Comparison of ENCODE assay signal across 14 cellular contexts in genomic region chr9:115291841-115292240, GRCh38.
DNase-seq lines count a peak whose midpoint lies in the region; ATAC-seq, FAIRE-seq and TF ChIP-seq lines count a peak whose summit lies in the region.
"Had no signal": no experiment of that assay in that cellular context is flagged by ENCODE, and none has a peak within 500 bp of the region (broad histone marks: within the 10 kb centered on the region; RNA-seq: fewer than 3 reads in every experiment).

No MANE protein-coding gene starts in this region.

- DNase-seq in EL (peak; percentile 8), RWPE2 (ENCODE audit: low spot score) (no peak), fibroblast of mammary gland (ENCODE audit: low read depth) (peak; percentile 28), osteoblast (ENCODE audit: insufficient read length, low spot score, missing footprints) (no peak), HTR-8/SVneo (ENCODE audit: insufficient read length, low spot score) (no peak)
- DNase-seq in CD8-positive, alpha-beta T cell: no peak
- no peak for DNase-seq in activated naive CD4-positive, alpha-beta T cell treated with anti-CD3 and anti-CD28 coated beads, Interleukin-2, amount 10 ng/mL, durations not matched to agents 7 days and 5 days
- DNase-seq: activated CD4-positive, alpha-beta T cell treated with anti-CD3 and anti-CD28 coated beads for 1 hour; NCI-H774 had no signal

- no peak for TF ChIP-seq CTCF in RWPE2 (IDR thresholded peaks at IDR 0.05; ENCODE audit: poor library complexity, severe bottlenecking)
- TF ChIP-seq CTCF in fibroblast of mammary gland (conservative IDR thresholded peaks at IDR 0.05; ENCODE audit: control insufficient read depth, insufficient read depth, low read depth, low read length): no peak
- no peak for TF ChIP-seq CTCF in osteoblast (IDR thresholded peaks at IDR 0.05; ENCODE audit: extremely low read depth, low read depth, low read length)
- no peak for TF ChIP-seq CTCF in CD8-positive, alpha-beta T cell (IDR thresholded peaks at IDR 0.05)

- no peaks in the 10 kb centered on the region for H4K20me1 ChIP-seq in osteoblast (ENCODE audit: insufficient read depth, low read length)

- POLR2A ChIA-PET in CD8-positive, alpha-beta T cell (lab: Charles Lee): no interaction called here

- H3K4me3 Mint-ChIP-seq in CD8-positive, alpha-beta T cell: no peak overlapping the region
- no peak overlapping the region for H3K4me3 Mint-ChIP-seq in activated naive CD4-positive, alpha-beta T cell treated with anti-CD3 and anti-CD28 coated beads, Interleukin-2, amount 10 ng/mL, durations not matched to agents 7 days and 5 days
- H3K4me3 Mint-ChIP-seq: brain had no signal

- no peak overlapping the region for H3K27ac Mint-ChIP-seq in CD8-positive, alpha-beta T cell
- H3K27ac Mint-ChIP-seq in activated naive CD4-positive, alpha-beta T cell treated with anti-CD3 and anti-CD28 coated beads, Interleukin-2, amount 10 ng/mL, durations not matched to agents 7 days and 5 days: no peak overlapping the region

- no peak overlapping the region for H3K4me3 ChIP-seq in RWPE2 (ENCODE audit: severe bottlenecking)
- H3K4me3 ChIP-seq in fibroblast of mammary gland (ENCODE audit: control insufficient read depth, low read depth, low read length): no peak overlapping the region
- H3K4me3 ChIP-seq in osteoblast (ENCODE audit: insufficient read depth, low read length): no peak overlapping the region
- no peak overlapping the region for H3K4me3 ChIP-seq in CD8-positive, alpha-beta T cell (ENCODE audit: low read depth, low read length)

- CTCF ChIA-PET in CD8-positive, alpha-beta T cell (lab: Charles Lee): no interaction called here
- CTCF ChIA-PET in activated naive CD4-positive, alpha-beta T cell treated with anti-CD3 and anti-CD28 coated beads, Interleukin-2, amount 10 ng/mL, durations not matched to agents 7 days and 5 days (lab: Charles Lee): no interaction called here

- no peaks in the 10 kb centered on the region for H3K9me3 Mint-ChIP-seq in CD8-positive, alpha-beta T cell
- H3K9me3 Mint-ChIP-seq in activated naive CD4-positive, alpha-beta T cell treated with anti-CD3 and anti-CD28 coated beads, Interleukin-2, amount 10 ng/mL, durations not matched to agents 7 days and 5 days: no peaks in the 10 kb centered on the region
- H3K9me3 Mint-ChIP-seq: brain had no signal

- H2AFZ ChIP-seq in osteoblast (ENCODE audit: low read length): no peak overlapping the region
- H2AFZ ChIP-seq: parathyroid adenoma had no signal

- H3K4me1 ChIP-seq in RWPE2 (ENCODE audit: insufficient read depth, poor library complexity, severe bottlenecking) (peaks cover 9% of the 10 kb centered on the region), osteoblast (ENCODE audit: insufficient read depth, low read length) (peaks cover 30% of the 10 kb centered on the region)
- H3K4me1 ChIP-seq in CD8-positive, alpha-beta T cell (ENCODE audit: insufficient read depth, low read length): no peaks in the 10 kb centered on the region
- H3K4me1 ChIP-seq: parathyroid adenoma had no signal

- H3K4me1 Mint-ChIP-seq in CD8-positive, alpha-beta T cell (ENCODE audit: low read depth): no peaks in the 10 kb centered on the region
- H3K4me1 Mint-ChIP-seq in activated naive CD4-positive, alpha-beta T cell treated with anti-CD3 and anti-CD28 coated beads, Interleukin-2, amount 10 ng/mL, durations not matched to agents 7 days and 5 days: no peaks in the 10 kb centered on the region

- no peaks in the 10 kb centered on the region for H3K79me2 ChIP-seq in osteoblast (ENCODE audit: insufficient read depth, low read length)
- H3K79me2 ChIP-seq: parathyroid adenoma had no signal

- H3K27me3 ChIP-seq in RWPE2 (ENCODE audit: insufficient read depth, poor library complexity, severe bottlenecking) (no peaks in the 10 kb centered on the region), osteoblast (ENCODE audit: insufficient read depth, low read length) (no peaks in the 10 kb centered on the region)
- H3K27me3 ChIP-seq in CD8-positive, alpha-beta T cell (ENCODE audit: insufficient read depth, low read length): no peaks in the 10 kb centered on the region

- no peaks in the 10 kb centered on the region for H3K27me3 Mint-ChIP-seq in CD8-positive, alpha-beta T cell (ENCODE audit: low read depth)
- H3K27me3 Mint-ChIP-seq in activated naive CD4-positive, alpha-beta T cell treated with anti-CD3 and anti-CD28 coated beads, Interleukin-2, amount 10 ng/mL, durations not matched to agents 7 days and 5 days: peaks cover 4% of the 10 kb centered on the region
- H3K27me3 Mint-ChIP-seq: brain had no signal

- ATAC-seq in RWPE2 (ENCODE audit: low read depth): peak; percentile 84
- ATAC-seq in CD8-positive, alpha-beta T cell: no peak
- no peak for ATAC-seq in HG02970 (IDR thresholded peaks at IDR 0.05; ENCODE audit: low FRiP score, unreplicated experiment)

- H3K9me3 ChIP-seq in RWPE2 (ENCODE audit: severe bottlenecking): no peaks in the 10 kb centered on the region
- no peaks in the 10 kb centered on the region for H3K9me3 ChIP-seq in osteoblast (ENCODE audit: low read depth, low read length)
- H3K9me3 ChIP-seq in CD8-positive, alpha-beta T cell (ENCODE audit: low read length): no peaks in the 10 kb centered on the region

- H3K36me3 Mint-ChIP-seq in CD8-positive, alpha-beta T cell: no peaks in the 10 kb centered on the region
- H3K36me3 Mint-ChIP-seq in activated naive CD4-positive, alpha-beta T cell treated with anti-CD3 and anti-CD28 coated beads, Interleukin-2, amount 10 ng/mL, durations not matched to agents 7 days and 5 days: no peaks in the 10 kb centered on the region
- H3K36me3 Mint-ChIP-seq: brain had no signal

- no peak for FAIRE-seq in HTR-8/SVneo (lab: Jason Lieb, UNC)
- FAIRE-seq: GM18507, islet of Langerhans had no signal

- no peak overlapping the region for H3K27ac ChIP-seq in RWPE2 (ENCODE audit: poor library complexity, severe bottlenecking)
- H3K27ac ChIP-seq in osteoblast (ENCODE audit: low read depth, low read length): peak overlapping the region; percentile 48
- no peak overlapping the region for H3K27ac ChIP-seq in CD8-positive, alpha-beta T cell (ENCODE audit: low read depth, low read length)
- H3K27ac ChIP-seq: parathyroid adenoma had no signal

- no peak overlapping the region for H3K4me2 ChIP-seq in osteoblast (ENCODE audit: insufficient read depth, low read length)

- intact Hi-C loops in CD8-positive, alpha-beta T cell (cut with DNase I, micrococcal nuclease): no loop called here

- H3K36me3 ChIP-seq in RWPE2 (ENCODE audit: low read depth) (no peaks in the 10 kb centered on the region), osteoblast (ENCODE audit: insufficient read depth, low read length) (no peaks in the 10 kb centered on the region)
- no peaks in the 10 kb centered on the region for H3K36me3 ChIP-seq in CD8-positive, alpha-beta T cell (ENCODE audit: insufficient read depth, low read length)

Comparison
In these comparisons a context has a peak if more than half of its experiments do, and no peak if none do; other contexts are left out.
1. DNase-seq: peak in EL (single experiment) and fibroblast of mammary gland (single experiment); none in RWPE2 (single experiment), osteoblast (single experiment), CD8-positive, alpha-beta T cell (0 of 7), activated naive CD4-positive, alpha-beta T cell treated with anti-CD3 and anti-CD28 coated beads, Interleukin-2, amount 10 ng/mL, durations not matched to agents 7 days and 5 days (single experiment) and HTR-8/SVneo (single experiment).